In genomic region chr14:23138173-23138535, GRCh38 we compare ENCODE assay signal across 29 cellular contexts. TPM values are rescaled to one million over a fixed set of nuclear protein-coding genes. Genes with fewer than 3 reads are reported as not detected.
DNase-seq lines count a peak whose midpoint lies in the region; FAIRE-seq lines count a peak whose summit lies in the region.
"Had no signal": no experiment of that assay in that cellular context is flagged by ENCODE, and none has a peak within 500 bp of the region (broad histone marks: within the 10 kb centered on the region; RNA-seq: fewer than 3 reads in every experiment).

No MANE protein-coding gene starts in this region.

- H3K4me1 ChIP-seq in esophagus (ENCODE audit: control insufficient read depth in 2 of 2, insufficient read depth in 2 of 2, low read length in 1 of 2) (peaks cover 4 to 13% of the 10 kb centered on the region in 2 donors), mucosa of stomach (ENCODE audit: control insufficient read depth, insufficient read depth, low read length) (peaks cover 39% of the 10 kb centered on the region)

- WGBS in esophagus, 2 donors: 38 to 54% methylated on average over 1 of the region's 1 CpG

- peak overlapping the region; percentile 75 to 81 for H3K27ac ChIP-seq in esophagus (ENCODE audit: low read depth in 2 of 2, low read length in 1 of 2)
- H3K27ac ChIP-seq: neutrophil had no signal

- FAIRE-seq in urothelium cell line (lab: Jason Lieb, UNC): no peak
- FAIRE-seq: A204.1, astrocyte, H54 had no signal

- intact Hi-C loops in head of caudate nucleus (cut with DNase I): no loop called here

- DNase-seq in Daoy (ENCODE audit: low read depth): peak; percentile 48
- peak; percentile 71 for DNase-seq in RKO (ENCODE audit: low spot score)
- DNase-seq in head of caudate nucleus: no peak
- DNase-seq in activated CD8-positive, alpha-beta memory T cell treated with anti-CD3 and anti-CD28 coated beads, Interleukin-2, amount 50 U/mL, for 4 hours: no peak
- DNase-seq in urothelium cell line (ENCODE audit: low spot score): no peak
- no peak for DNase-seq in NCI-H345 (lab: John Stamatoyannopoulos, UW)
- DNase-seq: activated CD4-positive, alpha-beta memory T cell treated with anti-CD3 and anti-CD28 coated beads for 36 hours; activated CD4-positive, CD25-positive, alpha-beta regulatory T cell; activated naive CD8-positive, alpha-beta T cell treated with anti-CD3 and anti-CD28 coated beads, Interleukin-2, amount 10 ng/mL, durations not matched to agents 7 days and 5 days; AML-193; CD4-positive, alpha-beta memory T cell; erythroblast; NCI-H1048; NCI-H748 treated with DMSO at 0.1 percent for 48 hours; SHP77; stimulated activated CD4-positive, alpha-beta T cell treated with anti-CD3 and anti-CD28 coated beads, Interleukin-2, amount 100 ng/mL, for 48 hours had no signal

- peaks cover 9 to 20% of the 10 kb centered on the region in 2 donors for H3K36me3 ChIP-seq in esophagus (ENCODE audit: control insufficient read depth in 2 of 2, insufficient read depth in 2 of 2, low read length in 1 of 2)
- peaks cover 12% of the 10 kb centered on the region for H3K36me3 ChIP-seq in mucosa of stomach (ENCODE audit: control insufficient read depth, insufficient read depth, low read length)

- H3K27me3 ChIP-seq in esophagus (ENCODE audit: control insufficient read depth in 1 of 2, insufficient read depth in 2 of 2, low read length in 2 of 2) (no peaks in the 10 kb centered on the region), mucosa of stomach (ENCODE audit: control insufficient read depth, insufficient read depth, low read length) (no peaks in the 10 kb centered on the region)
- H3K27me3 ChIP-seq: neutrophil had no signal

- H3K9me3 ChIP-seq in esophagus (ENCODE audit: control insufficient read depth in 2 of 2, insufficient read depth in 1 of 2, low read depth in 1 of 2, low read length in 1 of 2): no peaks in the 10 kb centered on the region
- H3K9me3 ChIP-seq in mucosa of stomach (ENCODE audit: control insufficient read depth, low read length): no peaks in the 10 kb centered on the region
- H3K9me3 ChIP-seq: neutrophil had no signal

- H3K4me3 ChIP-seq in esophagus (ENCODE audit: low read depth in 1 of 2, low read length in 2 of 2) (no peak overlapping the region), mucosa of stomach (ENCODE audit: low read length) (no peak overlapping the region)

- H3K9ac ChIP-seq in mucosa of stomach (ENCODE audit: low read length): peak overlapping the region; percentile 16

RNA-seq across cellular contexts. Expression of gene CEBPE, which starts 19.1 kb away (rescaled TPM):
- total RNA-seq in Daoy (2014; rRNA removed; shearing (Covaris generic)): not detected in 2 replicates
- under 1 TPM in 1 of 2 donors, not detected in 1; 0.02 TPM for polyA plus RNA-seq in esophagus
- total RNA-seq: astrocyte, myocyte, pulmonary artery endothelial cell, temporal lobe, urinary bladder had no signal

RNA-seq across cellular contexts. Expression of gene CIROP, which starts 33.4 kb away (rescaled TPM):
- total RNA-seq in Daoy (2014; rRNA removed; shearing (Covaris generic)): not detected in 2 replicates
- under 1 TPM in 1 of 2 donors, not detected in 1; 0.01 TPM for polyA plus RNA-seq in esophagus
- total RNA-seq: activated CD4-positive, alpha-beta memory T cell treated with anti-CD3 and anti-CD28 coated beads for 36 hours; activated naive CD8-positive, alpha-beta T cell treated with anti-CD3 and anti-CD28 coated beads, Interleukin-2, amount 10 ng/mL, durations not matched to agents 7 days and 5 days; astrocyte; CD4-positive, alpha-beta memory T cell; LHCN-M2; myocyte; OCI-LY7; pulmonary artery endothelial cell; skeletal muscle tissue; temporal lobe; urinary bladder had no signal
- polyA plus RNA-seq: CD4-positive, alpha-beta memory T cell; urinary bladder had no signal

RNA-seq across cellular contexts. Expression of gene C14orf119, which starts 42.8 kb away (rescaled TPM):
- 66.5 and 80.1 TPM in 2 replicates for total RNA-seq in Daoy (2014; rRNA removed; shearing (Covaris generic))
- 10 to 100 TPM; 14.9 to 38.4 TPM for polyA plus RNA-seq in esophagus

RNA-seq across cellular contexts. Expression of gene ACIN1, which starts 43.2 kb away (rescaled TPM):
- total RNA-seq in Daoy (2014; rRNA removed; shearing (Covaris generic)): 62.3 and 79.3 TPM in 2 replicates
- polyA plus RNA-seq in esophagus: 100 to 1,000 TPM in 1 of 2 donors, 10 to 100 TPM in 1; 70.5 to 136 TPM

RNA-seq across cellular contexts. Expression of gene SLC7A8, which starts 45.3 kb away (rescaled TPM):
- 0.91 TPM in 1 of 2 replicates, not detected in the other for total RNA-seq in Daoy (2014; rRNA removed; shearing (Covaris generic))
- 10 to 100 TPM; 27.5 to 33.4 TPM for polyA plus RNA-seq in esophagus

Comparison
In these comparisons a context has a peak if more than half of its experiments do, and no peak if none do; other contexts are left out.
1. DNase-seq: peak in Daoy (single experiment) and RKO (single experiment); none in head of caudate nucleus (0 of 42), activated CD8-positive, alpha-beta memory T cell treated with anti-CD3 and anti-CD28 coated beads, Interleukin-2, amount 50 U/mL, for 4 hours (single experiment), urothelium cell line (single experiment) and NCI-H345 (single experiment).